11 cellular contexts compared by ENCODE assay signal in the genomic region with DNA sequence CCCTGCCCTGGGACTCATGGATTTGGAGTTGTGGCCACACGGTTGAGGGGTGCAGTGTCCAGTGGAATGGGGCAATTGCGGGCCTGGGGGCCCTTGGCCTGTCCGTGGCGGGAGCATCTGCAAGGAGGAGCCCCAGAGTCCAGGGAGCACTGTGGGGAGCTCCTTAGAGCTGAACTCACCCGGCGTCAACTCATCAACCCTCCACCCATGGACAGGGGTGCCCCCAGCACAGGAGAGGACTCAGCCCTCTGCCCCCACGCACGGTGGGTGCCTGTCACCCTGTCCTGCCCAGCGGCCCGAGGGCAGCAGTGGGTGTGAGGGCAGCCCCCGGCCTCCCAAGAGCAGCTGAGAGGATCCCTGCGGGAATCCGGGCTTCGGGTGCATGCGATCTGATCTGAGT. TPM values are rescaled to one million over a fixed set of nuclear protein-coding genes. Genes with fewer than 3 reads are reported as not detected.
"Had no signal": no experiment of that assay in that cellular context is flagged by ENCODE, and none has a peak within 500 bp of the region (broad histone marks: within the 10 kb centered on the region; RNA-seq: fewer than 3 reads in every experiment).

No MANE protein-coding gene starts in this region.

- ATAC-seq: HCT116 had no signal

- H3K4me3 Mint-ChIP-seq: HFFc6 had no signal

- H3K4me3 ChIP-seq: GM23248, HAP-1 had no signal

- H3K36me3 ChIP-seq: HAP-1 had no signal

- H3K9me3 ChIP-seq: HAP-1 had no signal

- H3K27ac Mint-ChIP-seq: HFFc6 had no signal

- H3K27ac ChIP-seq: GM23248, HL-60 had no signal

- H3K4me1 ChIP-seq: HAP-1 had no signal

- H2AFZ ChIP-seq: GM23248 had no signal

- DNase-seq: GM23248, GOT3, H7, HFFc6, IMR-90, KBM-7 had no signal

- H3K9ac ChIP-seq: GM23248 had no signal

RNA-seq across cellular contexts. Expression of a gene that starts 0.6 kb away (rescaled TPM):
- total RNA-seq: GM23248, H4, H7, HFFc6, HT1080, IMR-90 had no signal
- polyA plus RNA-seq: GM23248, IMR-90 had no signal

RNA-seq across cellular contexts. Expression of a gene that starts 23.2 kb away (rescaled TPM):
- total RNA-seq: GM23248, H4, HFFc6, HT1080, IMR-90 had no signal
- polyA plus RNA-seq: GM23248, IMR-90 had no signal
